16 cellular contexts compared by ENCODE assay signal in the genomic region with DNA sequence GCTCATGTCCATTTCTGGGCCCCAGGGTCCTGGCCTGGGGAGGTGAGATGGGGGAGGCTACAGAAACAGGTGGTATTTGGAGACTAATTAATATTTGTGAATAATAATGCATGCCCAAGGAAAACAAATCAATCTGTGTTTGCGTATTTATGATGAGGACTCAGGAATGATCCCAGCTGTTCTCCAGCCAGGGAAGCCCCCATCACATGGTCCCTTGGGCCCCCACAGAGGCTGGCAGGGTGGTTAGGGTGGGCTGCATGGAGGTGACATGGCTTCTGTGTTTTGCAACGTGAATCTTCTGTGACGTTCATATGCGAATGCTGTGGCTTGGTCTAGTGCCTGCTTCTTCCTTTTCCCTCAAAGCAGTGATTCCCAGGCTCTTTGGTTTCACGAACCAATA. TPM values are rescaled to one million over a fixed set of nuclear protein-coding genes. Genes with fewer than 3 reads are reported as not detected.
A peak's percentile ranks its signal among the peaks of the same experiment; 100 is the strongest.
DNase-seq lines count a peak whose midpoint lies in the region; ATAC-seq and TF ChIP-seq lines count a peak whose summit lies in the region.
"Had no signal": no experiment of that assay in that cellular context is flagged by ENCODE, and none has a peak within 500 bp of the region (broad histone marks: within the 10 kb centered on the region; RNA-seq: fewer than 3 reads in every experiment).

No MANE protein-coding gene starts in this region.

- TF ChIP-seq EP300 in gastroesophageal sphincter (IDR thresholded peaks at IDR 0.05): no peak

- no peak overlapping the region for H2AK5ac ChIP-seq in trophoblast cell (ENCODE audit: low read length)

- peaks cover 20% of the 10 kb centered on the region for H3K79me1 ChIP-seq in trophoblast cell (ENCODE audit: low read length)

- peak overlapping the region; percentile 44 to 84 (median 63) for H3K27ac Mint-ChIP-seq in brain
- H3K27ac Mint-ChIP-seq in type B pancreatic cell: peak overlapping the region; percentile 59
- H3K27ac Mint-ChIP-seq: dendritic cell treated with granulocyte-macrophage colony-stimulating factor and Interleukin-4, amounts not matched to agents 40 ng/mL and 50 ng/mL, for 4 days had no signal

- H3K4me2 ChIP-seq in trophoblast cell (ENCODE audit: low read length): no peak overlapping the region
- H3K4me2 ChIP-seq: BLaER1, smooth muscle cell had no signal

- H4K8ac ChIP-seq in trophoblast cell (ENCODE audit: low read depth, low read length): no peak overlapping the region

- no peak overlapping the region for H2BK12ac ChIP-seq in trophoblast cell (ENCODE audit: low read length)

- H3K27ac ChIP-seq in gastroesophageal sphincter (peak overlapping the region; percentile 53 to 85 (median 79)), trophoblast cell (ENCODE audit: low read depth, low read length) (no peak overlapping the region)
- H3K27ac ChIP-seq: BLaER1, neutrophil had no signal

- H3K4me1 ChIP-seq in gastroesophageal sphincter: peaks cover 6 to 94% (median 14%) of the 10 kb centered on the region in 3 donors
- H3K4me1 ChIP-seq in trophoblast cell (ENCODE audit: control insufficient read depth in 1 of 2, insufficient read depth in 2 of 2, low read length in 2 of 2): peaks cover 46 to 57% of the 10 kb centered on the region in 2 experiments

- no peaks in the 10 kb centered on the region for H3K27me3 ChIP-seq in gastroesophageal sphincter
- no peaks in the 10 kb centered on the region for H3K27me3 ChIP-seq in trophoblast cell (ENCODE audit: insufficient read depth, low read length)
- H3K27me3 ChIP-seq: BLaER1, neutrophil had no signal

- H3K23ac ChIP-seq in trophoblast cell (ENCODE audit: low read length): no peak overlapping the region

- peaks cover 29% of the 10 kb centered on the region for H3K79me2 ChIP-seq in trophoblast cell (ENCODE audit: control insufficient read depth, insufficient read depth, low read length, poor library complexity)

- no peak overlapping the region for H3K4me3 ChIP-seq in gastroesophageal sphincter
- no peak overlapping the region for H3K4me3 ChIP-seq in trophoblast cell (ENCODE audit: low read depth, low read length)
- H3K4me3 ChIP-seq: BLaER1, smooth muscle cell had no signal

- H3K9me3 ChIP-seq in gastroesophageal sphincter: no peaks in the 10 kb centered on the region
- peaks cover 5% of the 10 kb centered on the region for H3K9me3 ChIP-seq in trophoblast cell (ENCODE audit: insufficient read depth, low read depth, low read length)
- H3K9me3 ChIP-seq: BLaER1, neutrophil had no signal

- H3K36me3 Mint-ChIP-seq in brain (peaks cover 26% of the 10 kb centered on the region), type B pancreatic cell (peaks cover 35% of the 10 kb centered on the region)

- no peak overlapping the region for H3K4me3 Mint-ChIP-seq in brain
- peak overlapping the region; percentile 15 for H3K4me3 Mint-ChIP-seq in type B pancreatic cell
- H3K4me3 Mint-ChIP-seq: dendritic cell treated with granulocyte-macrophage colony-stimulating factor and Interleukin-4, amounts not matched to agents 40 ng/mL and 50 ng/mL, for 4 days had no signal

- H4K91ac ChIP-seq in trophoblast cell (ENCODE audit: low read depth, low read length): no peak overlapping the region

- H3K9me3 Mint-ChIP-seq in brain (no peaks in the 10 kb centered on the region), type B pancreatic cell (no peaks in the 10 kb centered on the region)
- H3K9me3 Mint-ChIP-seq: dendritic cell treated with granulocyte-macrophage colony-stimulating factor and Interleukin-4, amounts not matched to agents 40 ng/mL and 50 ng/mL, for 4 days had no signal

- H2BK120ac ChIP-seq in trophoblast cell (ENCODE audit: insufficient read depth, low read length, poor library complexity): no peak overlapping the region

- H2BK5ac ChIP-seq in trophoblast cell (ENCODE audit: low read depth, low read length, poor library complexity): no peak overlapping the region

- no peak overlapping the region for H4K12ac ChIP-seq in trophoblast cell (ENCODE audit: low read depth, low read length)

- 63% methylated on average over 5 of the region's 5 CpGs; no CpG with 5 or more reads in 1 of the 2 donors for WGBS in gastroesophageal sphincter (ENCODE audit: low coverage in 1 of 2), 2 donors
- WGBS in trophoblast cell (ENCODE audit: extremely low coverage, insufficient coverage, insufficient read length): no CpG with 5 or more reads among the region's 5 CpGs

- H3K27me3 Mint-ChIP-seq in brain (no peaks in the 10 kb centered on the region), type B pancreatic cell (peaks cover 3% of the 10 kb centered on the region)

- TF ChIP-seq POLR2A in gastroesophageal sphincter (IDR thresholded peaks at IDR 0.05): no peak

- H2AFZ ChIP-seq in trophoblast cell (ENCODE audit: insufficient read depth, low read length, poor library complexity): no peak overlapping the region

- H3K18ac ChIP-seq in trophoblast cell (ENCODE audit: low read length): no peak overlapping the region

- H3K4me1 Mint-ChIP-seq in brain (peaks cover 58% of the 10 kb centered on the region), type B pancreatic cell (ENCODE audit: unreplicated experiment) (peaks cover 70% of the 10 kb centered on the region)

- H3K36me3 ChIP-seq in gastroesophageal sphincter (peaks cover 0 to 26% of the 10 kb centered on the region in 2 donors), trophoblast cell (ENCODE audit: control insufficient read depth in 1 of 2, insufficient read depth in 2 of 2, low read length in 2 of 2) (peaks cover 63 to 65% of the 10 kb centered on the region in 2 experiments)
- H3K36me3 ChIP-seq: neutrophil had no signal

- peak overlapping the region; percentile 17 for H3K4ac ChIP-seq in trophoblast cell (ENCODE audit: low read depth, low read length)

- TF ChIP-seq CTCF in brain (conservative IDR thresholded peaks at IDR 0.05) (no peak), gastroesophageal sphincter (IDR thresholded peaks at IDR 0.05) (no peak), type B pancreatic cell (conservative IDR thresholded peaks at IDR 0.05) (no peak)

- H3K14ac ChIP-seq in trophoblast cell (ENCODE audit: low read length): no peak overlapping the region

- H3K9ac ChIP-seq in trophoblast cell (ENCODE audit: low read length): no peak overlapping the region
- H3K9ac ChIP-seq: BLaER1 had no signal

- ATAC-seq in gastroesophageal sphincter: no peak

- DNase-seq in trophoblast cell: no peak
- DNase-seq in type B pancreatic cell (ENCODE audit: extremely low spot score, unreplicated experiment): no peak
- DNase-seq in effector CD8-positive, alpha-beta T cell (lab: John Stamatoyannopoulos, UW): no peak
- no peak for DNase-seq in NCI-H446 (lab: John Stamatoyannopoulos, UW)
- no peak for DNase-seq in activated CD4-positive, alpha-beta T cell treated with anti-CD3 and anti-CD28 coated beads for 4 hours
- DNase-seq: activated CD4-positive, CD25-positive, alpha-beta regulatory T cell treated with anti-CD3 and anti-CD28 coated beads, Interleukin-2, amount 50 U/mL, for 72 hours; activated effector memory CD4-positive, alpha-beta T cell treated with anti-CD3 and anti-CD28 coated beads, Interleukin-2, amount 50 U/mL, for 16 hours; KG1; NCI-H1105; stimulated activated naive CD4-positive, alpha-beta T cell had no signal

RNA-seq across cellular contexts. Expression of a gene that starts 10.5 kb away (rescaled TPM):
- polyA plus RNA-seq in brain (ENCODE audit: insufficient read depth, low read depth, low replicate concordance): 147 TPM
- total RNA-seq in gastroesophageal sphincter: 10 to 100 TPM; 55.8 to 80.4 (median 60.8) TPM
- polyA plus RNA-seq in trophoblast cell (2013): 205 TPM in 2 replicates
- 260 and 507 TPM in 2 replicates for total RNA-seq in type B pancreatic cell (ENCODE audit: low replicate concordance)
